ENCODE assay signal across 9 cellular contexts in the genomic region with DNA sequence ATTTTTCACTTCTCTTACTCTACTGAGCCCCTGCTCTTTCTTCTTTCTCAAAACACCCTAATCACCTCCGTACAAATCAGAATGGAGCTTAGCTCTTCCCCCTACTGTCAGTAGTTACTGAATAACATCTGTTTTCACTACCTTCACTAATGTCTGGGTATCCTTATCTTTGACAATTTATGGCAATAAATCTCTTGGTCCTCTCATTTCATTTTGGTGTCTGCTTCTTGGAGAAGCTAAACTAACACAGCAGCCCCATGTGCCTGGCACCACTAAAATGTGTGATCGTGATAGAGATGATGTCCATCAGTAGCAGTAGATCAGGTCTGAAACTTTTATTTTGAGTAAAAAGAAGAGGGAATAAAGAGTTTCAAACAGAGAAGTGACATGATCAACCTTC.
"Had no signal": no experiment of that assay in that cellular context is flagged by ENCODE, and none has a peak within 500 bp of the region (broad histone marks: within the 10 kb centered on the region; RNA-seq: fewer than 3 reads in every experiment).

No MANE protein-coding gene starts in this region.

- H3K9me3 ChIP-seq: HAP-1 had no signal

- H3K4me2 ChIP-seq: GM23338 had no signal

- ATAC-seq: GM23338, HCT116 had no signal

- DNase-seq: GM23248, GOT3, H7, H9, HCEC 1CT, HFFc6 had no signal

- H3K9ac ChIP-seq: GM23248 had no signal

- H3K27ac ChIP-seq: GM23248 had no signal

- H3K4me3 ChIP-seq: GM23248, GM23338, HAP-1 had no signal

- H3K4me1 ChIP-seq: HAP-1 had no signal

- H3K36me3 ChIP-seq: HAP-1 had no signal

- H2AFZ ChIP-seq: GM23248, GM23338 had no signal
